12 cellular contexts compared by ENCODE assay signal in the genomic region with DNA sequence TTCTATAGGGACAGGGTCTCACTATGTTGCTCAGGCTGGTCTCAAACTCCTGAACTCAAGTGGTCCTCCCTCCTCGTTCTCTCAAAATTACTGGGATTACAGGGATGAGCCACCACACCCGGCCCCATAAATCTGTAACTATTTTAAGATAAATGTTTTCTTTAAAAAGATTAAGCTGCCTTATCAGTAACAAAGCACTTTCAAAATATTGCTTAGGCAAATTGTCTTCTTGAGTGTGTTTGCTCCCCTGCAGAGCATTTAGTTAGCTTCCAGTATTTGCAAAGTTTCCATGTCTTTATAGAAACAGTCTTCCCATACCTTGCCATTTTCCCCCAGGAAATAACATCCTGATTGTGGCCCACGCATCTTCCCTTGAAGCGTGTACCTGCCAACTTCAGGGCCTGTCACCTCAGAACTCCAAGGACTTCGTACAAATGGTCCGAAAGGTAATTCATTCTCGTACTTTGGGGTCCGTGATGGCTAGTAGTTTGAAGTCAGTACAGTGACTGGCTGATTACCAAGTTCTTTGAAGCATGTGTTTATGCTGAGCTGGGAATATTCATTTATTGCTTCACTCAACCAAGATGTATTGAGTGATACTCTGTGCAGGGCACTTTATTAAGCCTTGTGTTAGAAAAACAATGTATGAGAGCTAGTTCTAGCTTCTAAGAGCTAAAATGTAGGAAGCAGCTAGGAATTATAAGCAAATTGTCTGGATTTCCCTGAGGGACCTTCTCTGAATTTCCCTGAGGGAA. TPM values are rescaled to one million over a fixed set of nuclear protein-coding genes. Genes with fewer than 3 reads are reported as not detected.
DNase-seq lines count a peak whose midpoint lies in the region; ATAC-seq and TF ChIP-seq lines count a peak whose summit lies in the region.
"Had no signal": no experiment of that assay in that cellular context is flagged by ENCODE, and none has a peak within 500 bp of the region (broad histone marks: within the 10 kb centered on the region; RNA-seq: fewer than 3 reads in every experiment).

No MANE protein-coding gene starts in this region.

- H3K36me3 ChIP-seq in IMR-90 (ENCODE audit: control insufficient read depth, insufficient read depth, low read length), result peaks cover 6% of the 10 kb centered on the region
- H3K36me3 ChIP-seq: ascending aorta had no signal

- no peaks in the 10 kb centered on the region for H3K9me3 ChIP-seq in CD4-positive, alpha-beta T cell (ENCODE audit: control insufficient read depth, low read length)
- no peaks in the 10 kb centered on the region for H3K9me3 ChIP-seq in IMR-90 (ENCODE audit: control insufficient read depth, insufficient read depth, low read length)
- H3K9me3 ChIP-seq: ascending aorta had no signal

- intact Hi-C loops in CD4-positive, alpha-beta T cell (cut with DNase I, micrococcal nuclease), result no loop called here
- intact Hi-C loops in IMR-90 (cut with micrococcal nuclease), result no loop called here

- dilution Hi-C loops in IMR-90 (cut with HindIII; ENCODE audit: low sequenced_read_pairs, unreplicated experiment), result no loop called here

- peak overlapping the region; percentile 81; the same call in 1 of the 2 replicates for H3K14ac ChIP-seq in IMR-90 (replicated peaks; ENCODE audit: low read depth, low read length)

- H2BK20ac ChIP-seq in IMR-90 (ENCODE audit: low read depth, low read length), result no peak overlapping the region

- no peaks in the 10 kb centered on the region for H3K9me3 Mint-ChIP-seq in CD4-positive, alpha-beta T cell
- H3K9me3 Mint-ChIP-seq in chondrocyte (ENCODE audit: low read depth) (no peaks in the 10 kb centered on the region), neural crest cell (no peaks in the 10 kb centered on the region)

- no peaks in the 10 kb centered on the region for H4K20me1 ChIP-seq in IMR-90 (ENCODE audit: insufficient read depth, low read length)

- H2AK9ac ChIP-seq in IMR-90 (replicated peaks; ENCODE audit: low read depth, low read length, poor library complexity), result no peak overlapping the region

- peaks cover 12% of the 10 kb centered on the region for H3K9me1 ChIP-seq in IMR-90 (ENCODE audit: insufficient read depth, low read length)

- peak overlapping the region; percentile 51; the same call in 1 of the 2 replicates for H3K23ac ChIP-seq in IMR-90 (ENCODE audit: low read depth, low read length)

- H3K27me3 Mint-ChIP-seq in CD4-positive, alpha-beta T cell, result no peaks in the 10 kb centered on the region
- H3K27me3 Mint-ChIP-seq in chondrocyte (ENCODE audit: low read depth) (no peaks in the 10 kb centered on the region), neural crest cell (ENCODE audit: low read depth) (no peaks in the 10 kb centered on the region)

- H3K18ac ChIP-seq in IMR-90 (ENCODE audit: low read depth, low read length), result peak overlapping the region; percentile 81; the same call in 1 of the 2 replicates

- no peak overlapping the region for H2BK5ac ChIP-seq in IMR-90 (ENCODE audit: low read depth, low read length, poor library complexity, severe bottlenecking)

- in situ Hi-C loops in IMR-90 (cut with MboI; ENCODE audit: low sequenced_read_pairs), result no loop called here

- no peak overlapping the region for H3K4me3 ChIP-seq in IMR-90 (ENCODE audit: insufficient read depth, low read depth, low read length)
- H3K4me3 ChIP-seq: ascending aorta had no signal

- no peak overlapping the region for H3K56ac ChIP-seq in IMR-90 (ENCODE audit: extremely low read depth, insufficient read depth, low read length)

- DNase-seq in CD4-positive, alpha-beta T cell, result no peak
- DNase-seq in IMR-90 (peak; percentile 49), chondrocyte (ENCODE audit: low spot score) (no peak), neural crest cell (ENCODE audit: low read depth, low spot score) (no peak), midbrain (lab: John Stamatoyannopoulos, UW) (no peak), cortex of kidney (lab: John Stamatoyannopoulos, UW) (no peak), OCI-M1 (lab: John Stamatoyannopoulos, UW) (no peak)
- DNase-seq: activated CD4-positive, alpha-beta T cell treated with anti-CD3 and anti-CD28 coated beads for 4 hours; left colon; retina had no signal

- H3K9ac ChIP-seq in IMR-90 (ENCODE audit: low read depth, low read length), result no peak overlapping the region

- peak overlapping the region; percentile 65; the same call in 1 of the 2 replicates for H3K4ac ChIP-seq in IMR-90 (ENCODE audit: low read depth, low read length)

- H3K79me1 ChIP-seq in IMR-90 (ENCODE audit: low read depth in 1 of 2, low read length in 2 of 2), result peaks cover under 1 to 8% of the 10 kb centered on the region in 2 experiments; a peak in 2 of 4 replicates

- H3K36me3 Mint-ChIP-seq in CD4-positive, alpha-beta T cell (ENCODE audit: low read depth), result peaks cover 79% of the 10 kb centered on the region
- H3K36me3 Mint-ChIP-seq in chondrocyte (ENCODE audit: low read depth) (no peaks in the 10 kb centered on the region), neural crest cell (ENCODE audit: low read depth) (no peaks in the 10 kb centered on the region)

- CTCF ChIA-PET in CD4-positive, alpha-beta T cell (lab: Charles Lee), result interaction anchor here (1.1 kb wide), 2 partner anchors 12 to 45 kb away, joined by 3 read pairs; no protein-coding TSS in a partner anchor
- CTCF ChIA-PET in IMR-90 (lab: Yijun Ruan, JAX), result interaction anchor here (0.6 to 1.9 kb wide), 6 partner anchors 9 to 1012 kb away, joined by 3 to 8 read pairs (median 4); no protein-coding TSS in a partner anchor

- 35% methylated on average over 3 of the region's 8 CpGs; no CpG with 5 or more reads in 1 of the 2 experiments for WGBS in IMR-90 (ENCODE audit: extremely low coverage in 2 of 2, insufficient read length in 1 of 2), 2 experiments

- POLR2A ChIA-PET in CD4-positive, alpha-beta T cell (lab: Charles Lee), result interaction anchor here (1.1 to 2.2 kb wide), 3 partner anchors 32 to 254 kb away, joined by 3 to 9 read pairs (median 3); no protein-coding TSS in a partner anchor
- POLR2A ChIA-PET in IMR-90 (lab: Charles Lee; ENCODE audit: unreplicated experiment), result no interaction called here

- H3K4me3 Mint-ChIP-seq in CD4-positive, alpha-beta T cell, result no peak overlapping the region
- H3K4me3 Mint-ChIP-seq in chondrocyte (ENCODE audit: unreplicated experiment) (no peak overlapping the region), neural crest cell (no peak overlapping the region)

- H3K27me3 ChIP-seq in CD4-positive, alpha-beta T cell (ENCODE audit: control insufficient read depth, insufficient read depth, low read length), result no peaks in the 10 kb centered on the region
- no peaks in the 10 kb centered on the region for H3K27me3 ChIP-seq in IMR-90 (ENCODE audit: control insufficient read depth, insufficient read depth, low read length)
- H3K27me3 ChIP-seq: ascending aorta had no signal

- H3K27ac Mint-ChIP-seq in CD4-positive, alpha-beta T cell, result peak overlapping the region; percentile 35
- H3K27ac Mint-ChIP-seq in chondrocyte (ENCODE audit: unreplicated experiment) (peak overlapping the region; percentile 49), neural crest cell (ENCODE audit: unreplicated experiment) (peak overlapping the region; percentile 5)

- no peak overlapping the region for H3K27ac ChIP-seq in CD4-positive, alpha-beta T cell (ENCODE audit: low read depth, low read length)
- H3K27ac ChIP-seq in IMR-90 (ENCODE audit: insufficient read depth, low read length), result peak overlapping the region; percentile 64; the same call in 1 of the 2 replicates
- H3K27ac ChIP-seq: ascending aorta had no signal

- TF ChIP-seq CTCF in CD4-positive, alpha-beta T cell (IDR thresholded peaks at IDR 0.05), result no peak
- TF ChIP-seq CTCF in IMR-90 (conservative IDR thresholded peaks at IDR 0.05; ENCODE audit: low read depth, low read length) (no peak), chondrocyte (IDR thresholded peaks at IDR 0.05) (no peak), neural crest cell (conservative IDR thresholded peaks at IDR 0.05) (no peak)

- H4K5ac ChIP-seq in IMR-90 (ENCODE audit: low read depth, low read length), result peak overlapping the region; percentile 64; the same call in 1 of the 2 replicates

- no peak overlapping the region for H2BK15ac ChIP-seq in IMR-90 (ENCODE audit: low read depth, low read length)

- H3K4me1 ChIP-seq in IMR-90 (ENCODE audit: control insufficient read depth, insufficient read depth, low read length), result peaks cover 14% of the 10 kb centered on the region
- H3K4me1 ChIP-seq: ascending aorta had no signal

- BruUV-seq in IMR-90 (replicated peaks; lab: Mats Ljungman, UMichigan), result no TSS peak

- TF ChIP-seq POLR2A in IMR-90 (IDR thresholded peaks at IDR 0.05; ENCODE audit: low read depth, low read length), result no peak

- no peak for ATAC-seq in CD4-positive, alpha-beta T cell (ENCODE audit: poor library complexity)
- peak; percentile 60 for ATAC-seq in IMR-90 (ENCODE audit: low read depth)
- ATAC-seq in HG03460 (IDR thresholded peaks at IDR 0.05; ENCODE audit: unreplicated experiment), result no peak
- ATAC-seq: left colon had no signal

- TF ChIP-seq RAD21 in IMR-90 (IDR thresholded peaks at IDR 0.05; ENCODE audit: low read length), result no peak

- H2BK120ac ChIP-seq in IMR-90 (ENCODE audit: low read depth, low read length), result peak overlapping the region; percentile 71

- H4K8ac ChIP-seq in IMR-90 (ENCODE audit: low read depth in 2 of 2, low read length in 2 of 2), result peak overlapping the region in 1 of 2 experiments; percentile 14; a peak in 1 of 4 replicates

- H2AK5ac ChIP-seq in IMR-90 (ENCODE audit: low read depth, low read length), result no peak overlapping the region

- H4K91ac ChIP-seq in IMR-90 (ENCODE audit: insufficient read depth, low read depth, low read length), result no peak overlapping the region

- no peak overlapping the region for H2AFZ ChIP-seq in IMR-90 (replicated peaks; ENCODE audit: low read length, poor library complexity)

- H3K4me2 ChIP-seq in IMR-90 (ENCODE audit: low read depth, low read length), result peak overlapping the region; percentile 83; the same call in 1 of the 2 replicates

- peaks cover 55% of the 10 kb centered on the region for H3K4me1 Mint-ChIP-seq in CD4-positive, alpha-beta T cell (ENCODE audit: low read depth)
- peaks cover 44% of the 10 kb centered on the region for H3K4me1 Mint-ChIP-seq in chondrocyte (ENCODE audit: low read depth)
- peaks cover 41% of the 10 kb centered on the region for H3K4me1 Mint-ChIP-seq in neural crest cell

TF ChIP-seq in IMR-90, 13 proteins besides CTCF, POLR2A, EP300 and RAD21:
- TF ChIP-seq MXI1 (IDR thresholded peaks at IDR 0.05; ENCODE audit: borderline replicate concordance, low read depth, low read length) (no peak), CEBPB (IDR thresholded peaks at IDR 0.05; ENCODE audit: low read depth, low read length) (peak; percentile 54), MAFK (IDR thresholded peaks at IDR 0.05; ENCODE audit: low read depth, low read length) (peak; percentile 53)

RNA-seq across cellular contexts. Expression of a gene that starts 30.4 kb away (rescaled TPM):
- 1 to 10 TPM in 1 of 2 experiments, under 1 TPM in 1; 0.70 to 1.3 TPM for total RNA-seq in CD4-positive, alpha-beta T cell
- total RNA-seq in IMR-90 (2012; rRNA removed) (not detected in 2 replicates), chondrocyte (not detected in 3 replicates), neural crest cell (not detected in 2 replicates)
- not detected in 2 replicates for polyA plus RNA-seq in IMR-90 (2012; rRNA removed)
- not detected in 2 replicates for polyA plus RNA-seq in IMR-90 (2012; cell fraction: cytosol; rRNA removed)
- polyA plus RNA-seq in IMR-90 (2012; cell fraction: nucleus; rRNA removed; ENCODE audit: low replicate concordance), result not detected in 2 replicates
- total RNA-seq: ascending aorta had no signal
